20 cellular contexts compared by ENCODE assay signal in the genomic region with DNA sequence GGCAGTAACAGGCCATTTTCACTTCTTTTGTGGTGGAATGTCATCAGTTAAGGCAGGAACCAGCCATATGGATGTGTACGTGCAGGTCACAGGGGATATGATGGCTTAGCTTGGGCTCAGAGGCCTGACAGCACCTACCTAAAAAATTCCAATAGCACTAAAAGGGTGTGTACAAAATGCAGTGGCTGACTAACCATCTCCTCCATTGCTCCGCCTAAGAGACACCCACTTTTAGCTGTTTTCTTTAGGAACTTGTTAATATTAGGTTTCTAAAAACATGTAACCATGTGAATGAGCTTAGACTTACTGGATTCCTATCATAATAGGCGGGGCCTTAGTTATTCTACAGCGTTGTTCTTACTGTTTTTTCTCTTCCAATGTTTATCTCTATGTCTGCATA. TPM values are rescaled to one million over a fixed set of nuclear protein-coding genes. Genes with fewer than 3 reads are reported as not detected.
A peak's percentile ranks its signal among the peaks of the same experiment; 100 is the strongest.
DNase-seq lines count a peak whose midpoint lies in the region; ATAC-seq and TF ChIP-seq lines count a peak whose summit lies in the region.
"Had no signal": no experiment of that assay in that cellular context is flagged by ENCODE, and none has a peak within 500 bp of the region (broad histone marks: within the 10 kb centered on the region; RNA-seq: fewer than 3 reads in every experiment).

No MANE protein-coding gene starts in this region.

- H3K4me3 Mint-ChIP-seq in activated CD8-positive, alpha-beta memory T cell treated with anti-CD3 and anti-CD28 coated beads, Interleukin-2, amount 10 ng/mL, durations not matched to agents 7 days and 5 days: no peak overlapping the region
- H3K4me3 Mint-ChIP-seq in chondrocyte (ENCODE audit: unreplicated experiment): no peak overlapping the region
- H3K4me3 Mint-ChIP-seq: CD4-positive, alpha-beta memory T cell; IgD-negative memory B cell had no signal

- peaks cover 23% of the 10 kb centered on the region for H3K36me3 Mint-ChIP-seq in activated CD8-positive, alpha-beta memory T cell treated with anti-CD3 and anti-CD28 coated beads, Interleukin-2, amount 10 ng/mL, durations not matched to agents 7 days and 5 days
- no peaks in the 10 kb centered on the region for H3K36me3 Mint-ChIP-seq in chondrocyte (ENCODE audit: low read depth)

- no peak overlapping the region for H4K8ac ChIP-seq in mesendoderm (ENCODE audit: low read depth, low read length)

- peaks cover 3% of the 10 kb centered on the region for H3K9me3 Mint-ChIP-seq in activated CD8-positive, alpha-beta memory T cell treated with anti-CD3 and anti-CD28 coated beads, Interleukin-2, amount 10 ng/mL, durations not matched to agents 7 days and 5 days (ENCODE audit: low read depth)
- H3K9me3 Mint-ChIP-seq in chondrocyte (ENCODE audit: low read depth): no peaks in the 10 kb centered on the region

- H3K9ac ChIP-seq in mesendoderm (ENCODE audit: low read length) (no peak overlapping the region), GM23248 (no peak overlapping the region)
- H3K9ac ChIP-seq: BLaER1 had no signal

- no peak overlapping the region for H2AK5ac ChIP-seq in mesendoderm (ENCODE audit: low read length)

- H3K36me3 ChIP-seq in mesendoderm (ENCODE audit: control insufficient read depth, insufficient read depth, low read length) (no peaks in the 10 kb centered on the region), GM23248 (ENCODE audit: low read depth) (no peaks in the 10 kb centered on the region)

- no peak overlapping the region for H2BK15ac ChIP-seq in mesendoderm (replicated peaks; ENCODE audit: low read depth)

- H3F3A ChIP-seq in GM23248 (ENCODE audit: insufficient read depth): no peaks in the 10 kb centered on the region

- peak overlapping the region; percentile 81 for H3K27ac ChIP-seq in mesendoderm (ENCODE audit: low read depth, low read length)
- H3K27ac ChIP-seq in GM23248: no peak overlapping the region
- H3K27ac ChIP-seq: BLaER1 had no signal

- peak overlapping the region; percentile 59 for H2BK5ac ChIP-seq in mesendoderm (ENCODE audit: low read length)

- no peak overlapping the region for H3K4me2 ChIP-seq in mesendoderm (ENCODE audit: low read length)
- H3K4me2 ChIP-seq in GM23248 (ENCODE audit: unreplicated experiment): no peak overlapping the region
- H3K4me2 ChIP-seq: BLaER1 had no signal

- peaks cover 13% of the 10 kb centered on the region for H3K4me1 Mint-ChIP-seq in activated CD8-positive, alpha-beta memory T cell treated with anti-CD3 and anti-CD28 coated beads, Interleukin-2, amount 10 ng/mL, durations not matched to agents 7 days and 5 days
- H3K4me1 Mint-ChIP-seq in chondrocyte (ENCODE audit: low read depth): peaks cover 35% of the 10 kb centered on the region

- H4K20me1 ChIP-seq in GM23248 (ENCODE audit: insufficient read depth): no peaks in the 10 kb centered on the region

- no peaks in the 10 kb centered on the region for H3K27me3 Mint-ChIP-seq in activated CD8-positive, alpha-beta memory T cell treated with anti-CD3 and anti-CD28 coated beads, Interleukin-2, amount 10 ng/mL, durations not matched to agents 7 days and 5 days
- H3K27me3 Mint-ChIP-seq in chondrocyte (ENCODE audit: low read depth): no peaks in the 10 kb centered on the region

- H3K79me1 ChIP-seq in mesendoderm (ENCODE audit: low read length): peaks cover 1% of the 10 kb centered on the region

- H3K27ac Mint-ChIP-seq in activated CD8-positive, alpha-beta memory T cell treated with anti-CD3 and anti-CD28 coated beads, Interleukin-2, amount 10 ng/mL, durations not matched to agents 7 days and 5 days: no peak overlapping the region
- peak overlapping the region; percentile 45 for H3K27ac Mint-ChIP-seq in chondrocyte (ENCODE audit: unreplicated experiment)

- no peak for TF ChIP-seq CTCF in chondrocyte (IDR thresholded peaks at IDR 0.05)

- H3K27me3 ChIP-seq in mesendoderm (ENCODE audit: insufficient read depth, low read length, poor library complexity) (no peaks in the 10 kb centered on the region), GM23248 (replicated peaks; ENCODE audit: insufficient read depth) (no peaks in the 10 kb centered on the region)
- H3K27me3 ChIP-seq: BLaER1 had no signal

- H3K9me3 ChIP-seq in GM23248 (ENCODE audit: low read depth): no peaks in the 10 kb centered on the region
- H3K9me3 ChIP-seq: BLaER1 had no signal

- H2AFZ ChIP-seq in GM23248: no peak overlapping the region

- H3K4ac ChIP-seq in mesendoderm (ENCODE audit: low read depth, low read length): peak overlapping the region; percentile 96

- H4K5ac ChIP-seq in mesendoderm (ENCODE audit: low read length): no peak overlapping the region

- WGBS in mesendoderm (ENCODE audit: extremely low coverage, insufficient coverage, low lambda C conversion rate): no CpG with 5 or more reads among the region's 4 CpGs
- 20 to 22% methylated on average over 4 of the region's 4 CpGs for WGBS in GM23248 (ENCODE audit: low coverage in 1 of 2, low lambda C conversion rate in 2 of 2, missing lambda C conversion rate in 2 of 2), 2 experiments

- H3K56ac ChIP-seq in mesendoderm (ENCODE audit: low read length): peak overlapping the region; percentile 60

- H3K4me1 ChIP-seq in mesendoderm (ENCODE audit: control insufficient read depth, low read depth, low read length) (peaks cover 9% of the 10 kb centered on the region), GM23248 (ENCODE audit: insufficient read depth) (no peaks in the 10 kb centered on the region)
- H3K4me1 ChIP-seq: BLaER1 had no signal

- no peak overlapping the region for H3K23ac ChIP-seq in mesendoderm (ENCODE audit: low read length)

- H3K9me2 ChIP-seq in GM23248 (ENCODE audit: insufficient read depth): no peaks in the 10 kb centered on the region

- peak; percentile 20 for ATAC-seq in activated CD8-positive, alpha-beta memory T cell treated with anti-CD3 and anti-CD28 coated beads, Interleukin-2, amount 10 ng/mL, durations not matched to agents 7 days and 5 days
- ATAC-seq in GM18858 (IDR thresholded peaks at IDR 0.05; ENCODE audit: unreplicated experiment) (no peak), GM21528 (IDR thresholded peaks at IDR 0.05; ENCODE audit: low FRiP score, unreplicated experiment) (no peak)

- H3K18ac ChIP-seq in mesendoderm (ENCODE audit: low read length): no peak overlapping the region

- H3K79me2 ChIP-seq in mesendoderm (ENCODE audit: control insufficient read depth, insufficient read depth, low read length) (peaks cover 14% of the 10 kb centered on the region), GM23248 (ENCODE audit: insufficient read depth) (no peaks in the 10 kb centered on the region)

- CTCF ChIA-PET in activated CD8-positive, alpha-beta memory T cell treated with anti-CD3 and anti-CD28 coated beads, Interleukin-2, amount 10 ng/mL, durations not matched to agents 7 days and 5 days (lab: Charles Lee): no interaction called here

- in situ Hi-C loops in GM23248 (cut with MboI): no loop called here

- peak overlapping the region; percentile 86 for H2BK120ac ChIP-seq in mesendoderm (ENCODE audit: low read depth, low read length)

- no peak for DNase-seq in activated CD8-positive, alpha-beta memory T cell treated with anti-CD3 and anti-CD28 coated beads, Interleukin-2, amount 10 ng/mL, durations not matched to agents 7 days and 5 days
- DNase-seq in activated CD8-positive, alpha-beta memory T cell treated with anti-CD3 and anti-CD28 coated beads, Interleukin-2, amount 50 U/mL, for 4 hours: no peak
- no peak for DNase-seq in chondrocyte (ENCODE audit: low spot score)
- DNase-seq in mesendoderm: peak; percentile 48
- DNase-seq in GM23248: no peak
- no peak for DNase-seq in stimulated activated CD4-positive, alpha-beta T cell treated with anti-CD3 and anti-CD28 coated beads, Interleukin-12 subunit alpha, Interleukin-12 subunit beta, amount 100 ng/mL, for 4 hours
- DNase-seq: 8988T; CD4-positive, alpha-beta memory T cell; DMS153; DMS79; GDM1; H7; KG1 had no signal

- H3K4me3 ChIP-seq in mesendoderm (ENCODE audit: low read length) (no peak overlapping the region), GM23248 (no peak overlapping the region)
- H3K4me3 ChIP-seq: BLaER1 had no signal

RNA-seq across cellular contexts. Expression of a gene that starts 25.8 kb away (rescaled TPM):
- under 1 TPM in 1 of 2 experiments, not detected in 1; 0.55 TPM for total RNA-seq in activated CD8-positive, alpha-beta memory T cell treated with anti-CD3 and anti-CD28 coated beads, Interleukin-2, amount 10 ng/mL, durations not matched to agents 7 days and 5 days
- total RNA-seq in chondrocyte: 0.51 TPM in 1 of 3 replicates, not detected in the others
- 0.10 TPM for polyA plus RNA-seq in mesendoderm (2013, experiment 1 of 2)
- 0.04 TPM for polyA plus RNA-seq in mesendoderm (2013, experiment 2 of 2)
- total RNA-seq in GM23248 (2014; rRNA removed; shearing (Covaris generic)): not detected in 2 replicates
- polyA plus RNA-seq in GM23248 (2016; fragmentation: Nextera tagmentation; extraction: Ambion mirVana): not detected in 2 replicates
- total RNA-seq: A673, H7 had no signal
- polyA plus RNA-seq: AG04450; CD4-positive, alpha-beta memory T cell had no signal

RNA-seq across cellular contexts. Expression of a gene that starts 46.1 kb away (rescaled TPM):
- 10 to 100 TPM; 30.5 to 32.7 TPM for total RNA-seq in activated CD8-positive, alpha-beta memory T cell treated with anti-CD3 and anti-CD28 coated beads, Interleukin-2, amount 10 ng/mL, durations not matched to agents 7 days and 5 days
- 19.1 to 21.7 TPM (median 21.1 TPM) in 3 replicates for total RNA-seq in chondrocyte
- polyA plus RNA-seq in mesendoderm (2013, experiment 1 of 2): 0.38 TPM
- 0.46 TPM for polyA plus RNA-seq in mesendoderm (2013, experiment 2 of 2)
- total RNA-seq in GM23248 (2014; rRNA removed; shearing (Covaris generic)): not detected in 2 replicates
- polyA plus RNA-seq in GM23248 (2016; fragmentation: Nextera tagmentation; extraction: Ambion mirVana): not detected in 2 replicates
- total RNA-seq: HT-29 had no signal

RNA-seq across cellular contexts. Expression of a gene that starts 50.7 kb away (rescaled TPM):
- total RNA-seq in activated CD8-positive, alpha-beta memory T cell treated with anti-CD3 and anti-CD28 coated beads, Interleukin-2, amount 10 ng/mL, durations not matched to agents 7 days and 5 days: 10 to 100 TPM; 18.9 to 23.9 TPM
- 9.7 to 13.7 TPM (median 11.1 TPM) in 3 replicates for total RNA-seq in chondrocyte
- polyA plus RNA-seq in mesendoderm (2013, experiment 1 of 2): 14.3 TPM
- 14.3 TPM for polyA plus RNA-seq in mesendoderm (2013, experiment 2 of 2)
- total RNA-seq in GM23248 (2014; rRNA removed; shearing (Covaris generic)): 6.4 and 11.8 TPM in 2 replicates
- 7.8 and 9.6 TPM in 2 replicates for polyA plus RNA-seq in GM23248 (2016; fragmentation: Nextera tagmentation; extraction: Ambion mirVana)

Comparison
In these comparisons a context has a peak if more than half of its experiments do, and no peak if none do; other contexts are left out.
1. RNA of a gene that starts 46.1 kb away (total RNA-seq): 30.5 to 32.7 TPM in activated CD8-positive, alpha-beta memory T cell treated with anti-CD3 and anti-CD28 coated beads, Interleukin-2, amount 10 ng/mL, durations not matched to agents 7 days and 5 days and 19.1 to 21.7 TPM in chondrocyte; not detected in GM23248; every median in the first group is over 10 times any median in the second.